32 cellular contexts compared by ENCODE assay signal in the genomic region with DNA sequence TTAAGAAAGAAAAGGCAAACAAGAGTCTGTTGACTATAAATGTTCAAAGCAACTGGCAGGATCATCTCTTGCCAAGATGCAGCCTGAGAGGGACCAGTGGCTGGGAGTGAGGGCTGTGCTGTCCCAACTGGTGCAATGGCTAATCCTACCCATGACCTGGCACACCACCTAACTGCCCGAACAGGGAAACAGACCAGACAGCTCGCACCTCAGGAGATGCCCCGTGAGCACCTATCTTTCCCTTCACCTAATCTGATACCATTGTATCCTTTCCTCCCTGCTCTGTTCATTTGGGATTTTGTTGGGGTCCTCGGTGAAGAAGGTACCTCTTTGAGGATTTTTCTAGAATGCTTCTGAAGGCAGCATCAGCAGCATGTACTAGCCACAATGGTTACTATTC.
"Had no signal": no experiment of that assay in that cellular context is flagged by ENCODE, and none has a peak within 500 bp of the region (broad histone marks: within the 10 kb centered on the region; RNA-seq: fewer than 3 reads in every experiment).

No MANE protein-coding gene starts in this region.

- H3K9me3 Mint-ChIP-seq: activated B cell treated with CpG ODN at 0.5 μM for 24 hours; activated CD4-positive, alpha-beta memory T cell treated with anti-CD3 and anti-CD28 coated beads for 36 hours; activated CD4-positive, alpha-beta T cell treated with anti-CD3 and anti-CD28 coated beads, Interleukin-2, amount 10 ng/mL, durations not matched to agents 24 days and 14 days; activated CD8-positive, alpha-beta T cell treated with anti-CD3 and anti-CD28 coated beads for 36 hours; activated naive CD4-positive, alpha-beta T cell treated with anti-CD3 and anti-CD28 coated beads for 36 hours; activated naive CD4-positive, alpha-beta T cell treated with anti-CD3 and anti-CD28 coated beads, Interleukin-2, amount 50 U/mL, for 72 hours; activated naive CD8-positive, alpha-beta T cell treated with anti-CD3 and anti-CD28 coated beads for 36 hours; activated T-cell treated with anti-CD3 and anti-CD28 coated beads, Interleukin-2, amount 50 U/mL, for 4 hours; activated T-cell treated with anti-CD3 and anti-CD28 coated beads, Interleukin-2, amount 50 U/mL, for 72 hours; activated T-helper 1 cell treated with anti-CD3 and anti-CD28 coated beads, Interleukin-12 subunit alpha, Interleukin-12 subunit beta, Interleukin-2, Interleukin-4 antibody, amounts not matched to agents 30 ng/mL and 10 ng/mL and 1 ng/mL, durations not matched to agents 14 hours and 24 hours and 36 hours; activated T-helper 17 cell treated with anti-CD3 and anti-CD28 coated beads, Interleukin-2, amount 50 U/mL, for 72 hours; T-cell had no signal

- DNase-seq: activated B cell treated with CpG ODN at 0.5 μM for 24 hours; activated CD4-positive, alpha-beta memory T cell treated with anti-CD3 and anti-CD28 coated beads for 36 hours; activated CD4-positive, alpha-beta T cell treated with anti-CD3 and anti-CD28 coated beads for 4 hours; activated CD4-positive, alpha-beta T cell treated with anti-CD3 and anti-CD28 coated beads, Interleukin-2, amount 10 ng/mL, durations not matched to agents 24 days and 14 days; activated CD4-positive, alpha-beta T cell treated with anti-CD3 and anti-CD28 coated beads, Interleukin-2, amount 50 U/mL, for 1 hour; activated CD4-positive, alpha-beta T cell treated with anti-CD3 and anti-CD28 coated beads, Interleukin-2, amount 50 U/mL, for 4 hours; activated CD4-positive, CD25-positive, alpha-beta regulatory T cell treated with anti-CD3 and anti-CD28 coated beads, Interleukin-2, amount 50 U/mL, for 72 hours; activated CD8-positive, alpha-beta memory T cell treated with anti-CD3 and anti-CD28 coated beads, Interleukin-2, amount 50 U/mL, for 4 hours; activated CD8-positive, alpha-beta T cell treated with anti-CD3 and anti-CD28 coated beads for 36 hours; activated effector memory CD4-positive, alpha-beta T cell treated with anti-CD3 and anti-CD28 coated beads, Interleukin-2, amount 50 U/mL, for 16 hours; activated gamma-delta T cell treated with Interleukin-2 at 50 U/mL for 16 hours; activated naive CD4-positive, alpha-beta T cell; activated naive CD4-positive, alpha-beta T cell treated with anti-CD3 and anti-CD28 coated beads for 36 hours; activated naive CD4-positive, alpha-beta T cell treated with anti-CD3 and anti-CD28 coated beads, Interleukin-2, amount 50 U/mL, for 16 hours; activated naive CD8-positive, alpha-beta T cell treated with anti-CD3 and anti-CD28 coated beads for 36 hours; activated T-cell treated with anti-CD3 and anti-CD28 coated beads for 4 hours; activated T-cell treated with anti-CD3 and anti-CD28 coated beads, Interleukin-2, amount 50 U/mL, for 1 hour; activated T-cell treated with anti-CD3 and anti-CD28 coated beads, Interleukin-2, amount 50 U/mL, for 4 hours; activated T-cell treated with anti-CD3 and anti-CD28 coated beads, Interleukin-2, amount 50 U/mL, for 72 hours; adrenal gland; amniotic stem cell; aorta; caudate nucleus; SW 1271; T-cell; T-helper 17 cell had no signal

- H3K27me3 Mint-ChIP-seq: activated B cell treated with CpG ODN at 0.5 μM for 24 hours; activated CD4-positive, alpha-beta memory T cell treated with anti-CD3 and anti-CD28 coated beads for 36 hours; activated CD4-positive, alpha-beta T cell treated with anti-CD3 and anti-CD28 coated beads, Interleukin-2, amount 10 ng/mL, durations not matched to agents 24 days and 14 days; activated CD8-positive, alpha-beta T cell treated with anti-CD3 and anti-CD28 coated beads for 36 hours; activated naive CD8-positive, alpha-beta T cell treated with anti-CD3 and anti-CD28 coated beads for 36 hours; activated T-helper 17 cell treated with anti-CD3 and anti-CD28 coated beads, Interleukin-2, amount 50 U/mL, for 72 hours; T-helper 17 cell had no signal

- H3K9me3 ChIP-seq: adrenal gland had no signal

- H3K36me3 Mint-ChIP-seq: activated CD4-positive, alpha-beta memory T cell treated with anti-CD3 and anti-CD28 coated beads for 36 hours; activated naive CD4-positive, alpha-beta T cell treated with anti-CD3 and anti-CD28 coated beads, Interleukin-2, amount 50 U/mL, for 72 hours; activated naive CD8-positive, alpha-beta T cell treated with anti-CD3 and anti-CD28 coated beads for 36 hours; brain; T-cell had no signal

- H3K4me3 ChIP-seq: adrenal gland, cardiac muscle cell had no signal

- H3K36me3 ChIP-seq: adrenal gland, cardiac muscle cell had no signal

- H3K27me3 ChIP-seq: adrenal gland, cardiac muscle cell had no signal

- H3K4me1 Mint-ChIP-seq: activated B cell treated with CpG ODN at 0.5 μM for 24 hours; activated CD4-positive, alpha-beta T cell treated with anti-CD3 and anti-CD28 coated beads, Interleukin-2, amount 10 ng/mL, durations not matched to agents 24 days and 14 days; activated naive CD8-positive, alpha-beta T cell treated with anti-CD3 and anti-CD28 coated beads for 36 hours; activated T-helper 17 cell treated with anti-CD3 and anti-CD28 coated beads, Interleukin-2, amount 50 U/mL, for 72 hours; brain; T-cell; T-helper 17 cell had no signal

- H3K4me3 Mint-ChIP-seq: activated B cell treated with CpG ODN at 0.5 μM for 24 hours; activated CD4-positive, alpha-beta memory T cell treated with anti-CD3 and anti-CD28 coated beads for 36 hours; activated CD4-positive, alpha-beta T cell treated with anti-CD3 and anti-CD28 coated beads, Interleukin-2, amount 10 ng/mL, durations not matched to agents 24 days and 14 days; activated CD8-positive, alpha-beta T cell treated with anti-CD3 and anti-CD28 coated beads for 36 hours; activated naive CD4-positive, alpha-beta T cell treated with anti-CD3 and anti-CD28 coated beads for 36 hours; activated naive CD8-positive, alpha-beta T cell treated with anti-CD3 and anti-CD28 coated beads for 36 hours; activated T-cell treated with anti-CD3 and anti-CD28 coated beads, Interleukin-2, amount 50 U/mL, for 4 hours; activated T-cell treated with anti-CD3 and anti-CD28 coated beads, Interleukin-2, amount 50 U/mL, for 72 hours; activated T-helper 1 cell treated with anti-CD3 and anti-CD28 coated beads, Interleukin-12 subunit alpha, Interleukin-12 subunit beta, Interleukin-2, Interleukin-4 antibody, amounts not matched to agents 30 ng/mL and 10 ng/mL and 1 ng/mL, durations not matched to agents 14 hours and 24 hours and 36 hours; activated T-helper 17 cell treated with anti-CD3 and anti-CD28 coated beads, Interleukin-2, amount 50 U/mL, for 72 hours; brain; T-cell; T-helper 17 cell had no signal

- H3K27ac Mint-ChIP-seq: activated B cell treated with CpG ODN at 0.5 μM for 24 hours; activated CD4-positive, alpha-beta memory T cell treated with anti-CD3 and anti-CD28 coated beads for 36 hours; activated CD4-positive, alpha-beta T cell treated with anti-CD3 and anti-CD28 coated beads, Interleukin-2, amount 10 ng/mL, durations not matched to agents 24 days and 14 days; activated CD8-positive, alpha-beta T cell treated with anti-CD3 and anti-CD28 coated beads for 36 hours; activated naive CD4-positive, alpha-beta T cell treated with anti-CD3 and anti-CD28 coated beads for 36 hours; activated naive CD4-positive, alpha-beta T cell treated with anti-CD3 and anti-CD28 coated beads, Interleukin-2, amount 50 U/mL, for 72 hours; activated naive CD8-positive, alpha-beta T cell treated with anti-CD3 and anti-CD28 coated beads for 36 hours; activated T-cell treated with anti-CD3 and anti-CD28 coated beads, Interleukin-2, amount 50 U/mL, for 72 hours; activated T-helper 1 cell treated with anti-CD3 and anti-CD28 coated beads, Interleukin-12 subunit alpha, Interleukin-12 subunit beta, Interleukin-2, Interleukin-4 antibody, amounts not matched to agents 30 ng/mL and 10 ng/mL and 1 ng/mL, durations not matched to agents 14 hours and 24 hours and 36 hours; activated T-helper 17 cell treated with anti-CD3 and anti-CD28 coated beads, Interleukin-2, amount 50 U/mL, for 72 hours; brain; T-cell; T-helper 17 cell had no signal

- H3K27ac ChIP-seq: adrenal gland, cardiac muscle cell, VCaP had no signal

- ATAC-seq: activated CD8-positive, alpha-beta T cell treated with anti-CD3 and anti-CD28 coated beads for 36 hours; activated naive CD4-positive, alpha-beta T cell treated with anti-CD3 and anti-CD28 coated beads, Interleukin-2, amount 50 U/mL, for 72 hours; activated T-cell treated with anti-CD3 and anti-CD28 coated beads, Interleukin-2, amount 50 U/mL, for 4 hours; activated T-cell treated with anti-CD3 and anti-CD28 coated beads, Interleukin-2, amount 50 U/mL, for 72 hours; activated T-helper 17 cell treated with anti-CD3 and anti-CD28 coated beads, Interleukin-2, amount 50 U/mL, for 72 hours; T-cell; T-helper 17 cell had no signal

- H3K4me1 ChIP-seq: adrenal gland had no signal
